In the genomic region with DNA sequence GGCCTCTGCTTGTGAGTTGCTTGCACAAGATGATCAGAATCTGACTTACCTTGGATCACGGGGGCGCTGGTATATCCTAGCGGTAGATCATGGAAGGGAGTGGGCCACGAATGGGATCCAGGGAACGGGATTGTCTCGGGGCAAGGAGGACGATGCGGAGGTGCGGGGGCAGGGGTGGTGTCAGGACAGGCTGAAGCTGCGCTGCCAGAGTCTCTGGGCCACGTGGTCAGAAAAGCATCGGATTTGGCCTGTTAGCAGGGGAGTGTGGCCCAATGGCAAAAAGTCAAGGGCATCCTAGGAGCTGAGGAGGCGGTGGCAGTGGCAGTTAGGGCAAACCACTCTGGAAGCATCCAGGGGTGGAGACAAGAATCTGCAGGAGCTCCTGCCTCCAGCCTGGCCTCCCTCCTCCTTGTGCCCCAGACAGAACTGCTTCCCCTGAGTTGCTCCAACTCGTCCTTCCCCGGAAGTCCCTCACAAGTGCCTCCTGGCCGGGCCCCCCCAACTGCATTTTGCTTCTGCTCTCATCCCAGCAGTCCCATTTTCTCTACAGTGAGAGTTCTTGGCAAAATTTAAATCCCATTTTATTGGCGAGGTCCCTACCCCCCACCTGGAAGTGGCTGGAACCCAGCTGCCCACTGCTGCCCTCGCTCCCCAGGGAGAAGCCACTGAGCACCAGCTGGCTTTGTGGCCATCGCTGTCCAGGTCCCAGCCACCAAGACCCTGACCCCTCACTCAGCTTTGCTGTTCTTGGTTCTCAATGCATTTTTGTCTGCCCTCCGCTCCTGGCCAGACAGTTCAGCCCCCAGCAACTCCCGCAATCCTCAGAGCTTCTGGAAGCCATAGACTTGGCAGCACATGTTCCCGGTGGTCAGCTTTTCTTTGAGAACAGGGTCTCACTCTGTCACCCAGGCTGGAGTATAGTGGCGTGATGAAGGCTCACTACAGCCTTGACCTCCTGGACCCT, we compare ENCODE assay signal across 1 cellular context.
TF ChIP-seq lines count a peak whose summit lies in the region.

No MANE protein-coding gene starts in this region.

TF ChIP-seq in K562, 482 proteins besides CTCF, POLR2A, EP300 and RAD21:
- TF ChIP-seq, protein P1, sequence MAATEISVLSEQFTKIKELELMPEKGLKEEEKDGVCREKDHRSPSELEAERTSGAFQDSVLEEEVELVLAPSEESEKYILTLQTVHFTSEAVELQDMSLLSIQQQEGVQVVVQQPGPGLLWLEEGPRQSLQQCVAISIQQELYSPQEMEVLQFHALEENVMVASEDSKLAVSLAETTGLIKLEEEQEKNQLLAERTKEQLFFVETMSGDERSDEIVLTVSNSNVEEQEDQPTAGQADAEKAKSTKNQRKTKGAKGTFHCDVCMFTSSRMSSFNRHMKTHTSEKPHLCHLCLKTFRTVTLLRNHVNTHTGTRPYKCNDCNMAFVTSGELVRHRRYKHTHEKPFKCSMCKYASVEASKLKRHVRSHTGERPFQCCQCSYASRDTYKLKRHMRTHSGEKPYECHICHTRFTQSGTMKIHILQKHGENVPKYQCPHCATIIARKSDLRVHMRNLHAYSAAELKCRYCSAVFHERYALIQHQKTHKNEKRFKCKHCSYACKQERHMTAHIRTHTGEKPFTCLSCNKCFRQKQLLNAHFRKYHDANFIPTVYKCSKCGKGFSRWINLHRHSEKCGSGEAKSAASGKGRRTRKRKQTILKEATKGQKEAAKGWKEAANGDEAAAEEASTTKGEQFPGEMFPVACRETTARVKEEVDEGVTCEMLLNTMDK (IDR thresholded peaks at IDR 0.05; ENCODE audit: borderline replicate concordance, insufficient read depth, low read depth, low read length, poor library complexity, severe bottlenecking), result no peak
- TF ChIP-seq POLR2G (IDR thresholded peaks at IDR 0.05; ENCODE audit: low read depth, low read length) (peak; percentile 59), XRCC4 (IDR thresholded peaks at IDR 0.05; ENCODE audit: extremely low read depth, insufficient read depth, insufficient read length) (no peak), SUPT5H (IDR thresholded peaks at IDR 0.05) (0 out of 2 replicates have a peak, but pooled peaks have one; percentile 35), RBM22 (IDR thresholded peaks at IDR 0.05; ENCODE audit: low read depth, low read length, poor library complexity, severe bottlenecking) (peak; percentile 43)
